In the genomic region with DNA sequence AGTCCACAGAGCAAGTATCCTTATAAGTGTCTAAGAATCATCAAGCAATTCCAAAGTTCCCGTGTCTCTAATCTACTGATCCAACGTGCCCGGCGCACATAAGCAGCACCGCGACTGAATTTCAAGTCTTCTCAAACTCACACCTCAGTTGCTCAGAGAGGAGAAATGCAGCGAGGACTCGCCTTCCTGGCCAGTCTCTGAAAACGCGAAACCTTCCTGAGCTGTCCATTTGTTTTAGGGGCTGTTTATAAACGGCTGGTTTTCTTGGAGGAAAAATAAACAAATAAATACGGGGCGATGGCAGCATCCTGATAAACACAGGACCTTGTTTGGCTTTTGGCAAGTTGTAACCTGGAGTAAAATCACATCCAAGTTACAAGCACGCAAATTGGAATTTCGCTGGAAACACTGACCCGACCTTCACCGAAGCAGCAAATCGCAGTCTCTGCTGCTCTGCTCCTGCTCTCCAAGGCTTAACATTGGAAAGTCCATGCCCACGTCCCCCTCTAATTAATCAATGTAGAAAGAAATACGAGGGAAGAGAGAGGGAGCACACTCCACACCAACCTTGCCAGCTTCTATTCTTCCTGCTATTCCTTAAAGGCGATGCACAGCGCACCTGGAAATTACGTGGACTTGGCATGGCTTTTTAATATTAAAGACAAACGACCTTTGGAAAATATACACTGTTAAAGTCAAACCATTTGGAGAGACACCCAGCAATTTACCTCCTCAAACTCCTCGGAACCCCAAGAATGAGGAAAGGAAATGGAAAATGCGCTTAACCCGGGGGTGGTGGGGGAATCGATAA, we compare ENCODE assay signal across 10 cellular contexts.
DNase-seq lines count a peak whose midpoint lies in the region; ATAC-seq and TF ChIP-seq lines count a peak whose summit lies in the region.
"Had no signal": no experiment of that assay in that cellular context is flagged by ENCODE, and none has a peak within 500 bp of the region (broad histone marks: within the 10 kb centered on the region; RNA-seq: fewer than 3 reads in every experiment).

No MANE protein-coding gene starts in this region.

- H3K27me3 Mint-ChIP-seq in T-cell = peaks cover 50 to 58% of the 10 kb centered on the region in 2 donors

- TF ChIP-seq CTCF in hepatocyte (IDR thresholded peaks at IDR 0.05; ENCODE audit: poor library complexity) (no peak), psoas muscle (IDR thresholded peaks at IDR 0.05) (no peak), upper lobe of left lung (IDR thresholded peaks at IDR 0.05) (no peak)

- TF ChIP-seq POLR2A in upper lobe of left lung (IDR thresholded peaks at IDR 0.05) = no peak

- WGBS in hepatocyte (ENCODE audit: low lambda C conversion rate, missing lambda C conversion rate) = 8% methylated on average over 25 of the region's 28 CpGs
- WGBS in psoas muscle, 3 donors = 6 to 18% (median 14%) methylated on average over 28 of the region's 28 CpGs
- 5 to 7% methylated on average over 28 of the region's 28 CpGs for WGBS in upper lobe of left lung, 2 donors

- H3K27me3 ChIP-seq in H7 (ENCODE audit: control insufficient read depth, insufficient read depth, low read length) (peaks cover 51% of the 10 kb centered on the region), hepatocyte (peaks cover 86% of the 10 kb centered on the region), psoas muscle (ENCODE audit: insufficient read depth in 3 of 3, low read length in 2 of 3) (peaks cover 0 to 59% (median 10%) of the 10 kb centered on the region in 3 donors), upper lobe of left lung (peaks cover 0 to 19% (median 8%) of the 10 kb centered on the region in 4 donors)

- peaks cover 4% of the 10 kb centered on the region for H3K4me1 ChIP-seq in hepatocyte (ENCODE audit: insufficient read depth)
- H3K4me1 ChIP-seq in psoas muscle = no peaks in the 10 kb centered on the region
- H3K4me1 ChIP-seq in upper lobe of left lung = peaks cover 0 to 12% (median 5%) of the 10 kb centered on the region in 4 donors

- intact Hi-C loops in psoas muscle (cut with DNase I) = no loop called here

- H3K4me2 ChIP-seq in hepatocyte = peak overlapping the region; percentile 95

- H3K9me2 ChIP-seq in hepatocyte (replicated peaks; ENCODE audit: insufficient read depth) = no peaks in the 10 kb centered on the region

- H3K79me2 ChIP-seq in hepatocyte = no peaks in the 10 kb centered on the region

- no peak for TF ChIP-seq EP300 in upper lobe of left lung (IDR thresholded peaks at IDR 0.05)

- no peaks in the 10 kb centered on the region for H3K9me3 ChIP-seq in hepatocyte (ENCODE audit: low read depth)
- no peaks in the 10 kb centered on the region for H3K9me3 ChIP-seq in psoas muscle
- no peaks in the 10 kb centered on the region for H3K9me3 ChIP-seq in upper lobe of left lung

- H3K4me3 Mint-ChIP-seq in T-cell = no peak overlapping the region
- H3K4me3 Mint-ChIP-seq: T-helper 2 cell treated with Interferon-gamma antibody and Interleukin-4, amounts not matched to agents 5 μg/mL and 100 μg/mL, for 36 hours had no signal

- H2AFZ ChIP-seq in hepatocyte = no peak overlapping the region

- no peak overlapping the region for H3K27ac ChIP-seq in hepatocyte
- no peak overlapping the region for H3K27ac ChIP-seq in psoas muscle
- no peak overlapping the region for H3K27ac ChIP-seq in upper lobe of left lung

- POLR2A ChIA-PET in T-cell (lab: Charles Lee) = no interaction called here

- ATAC-seq in psoas muscle = no peak
- ATAC-seq in upper lobe of left lung (ENCODE audit: low FRiP score in 2 of 2) = no peak
- no peak for ATAC-seq in T-cell (replicated peaks in 1 of 4)

- peak; percentile 38 for DNase-seq in H7
- DNase-seq in NCI-H524 treated with DMSO at 0.1 percent for 48 hours (lab: John Stamatoyannopoulos, UW) = peak; percentile 28
- no peak for DNase-seq in hepatocyte (ENCODE audit: low spot score)
- DNase-seq in psoas muscle = no peak
- no peak for DNase-seq in upper lobe of left lung
- no peak for DNase-seq in 8988T
- DNase-seq in T-cell = no peak
- DNase-seq: KBM-7 had no signal

- H3K4me3 ChIP-seq in H7 (ENCODE audit: insufficient read depth, low read depth, low read length) (peak overlapping the region; percentile 46), hepatocyte (no peak overlapping the region), psoas muscle (peak overlapping the region; percentile 58), upper lobe of left lung (no peak overlapping the region)
- H3K4me3 ChIP-seq: lung had no signal

- H3K4me1 Mint-ChIP-seq in T-cell = peaks cover 0 to 3% (median 0%) of the 10 kb centered on the region in 3 donors

- H3K36me3 Mint-ChIP-seq in T-cell = no peaks in the 10 kb centered on the region

- no peaks in the 10 kb centered on the region for H3K36me3 ChIP-seq in H7 (replicated peaks; ENCODE audit: control insufficient read depth, insufficient read depth, low read length)
- H3K36me3 ChIP-seq in hepatocyte (replicated peaks; ENCODE audit: insufficient read depth, low read depth) = no peaks in the 10 kb centered on the region
- no peaks in the 10 kb centered on the region for H3K36me3 ChIP-seq in psoas muscle (ENCODE audit: insufficient read depth in 1 of 2, low read depth in 1 of 2)
- H3K36me3 ChIP-seq in upper lobe of left lung = no peaks in the 10 kb centered on the region

- no peaks in the 10 kb centered on the region for H3K9me3 Mint-ChIP-seq in T-cell
- H3K9me3 Mint-ChIP-seq: T-helper 2 cell treated with Interferon-gamma antibody and Interleukin-4, amounts not matched to agents 5 μg/mL and 100 μg/mL, for 36 hours had no signal

- CTCF ChIA-PET in T-cell (lab: Charles Lee) = no interaction called here

- H4K20me1 ChIP-seq in hepatocyte (ENCODE audit: insufficient read depth, poor library complexity, severe bottlenecking) = no peaks in the 10 kb centered on the region

- no peak overlapping the region for H3K27ac Mint-ChIP-seq in T-cell
- H3K27ac Mint-ChIP-seq: T-helper 2 cell treated with Interferon-gamma antibody and Interleukin-4, amounts not matched to agents 5 μg/mL and 100 μg/mL, for 36 hours had no signal

Comparison
In these comparisons a context has a peak if more than half of its experiments do, and no peak if none do; other contexts are left out.
1. DNase-seq: peak in H7 (single experiment) and NCI-H524 treated with DMSO at 0.1 percent for 48 hours (single experiment); none in hepatocyte (single experiment), psoas muscle (0 of 2), upper lobe of left lung (0 of 2), 8988T (single experiment) and T-cell (0 of 34).
2. H3K4me3 ChIP-seq: peak in H7 (single experiment) and psoas muscle (single experiment); none in hepatocyte (single experiment) and upper lobe of left lung (0 of 4).